18 cellular contexts compared by ENCODE assay signal in genomic region chr6:106178900-106179299, GRCh38.
"Had no signal": no experiment of that assay in that cellular context is flagged by ENCODE, and none has a peak within 500 bp of the region (broad histone marks: within the 10 kb centered on the region; RNA-seq: fewer than 3 reads in every experiment).

No MANE protein-coding gene starts in this region.

- H3K27ac ChIP-seq: body of pancreas, epithelial cell of prostate, gastroesophageal sphincter, left ventricle myocardium inferior, sigmoid colon had no signal

- H3K4me3 ChIP-seq: body of pancreas, gastroesophageal sphincter, left ventricle myocardium inferior, sigmoid colon, transverse colon had no signal

- H3K4me1 ChIP-seq: body of pancreas, gastroesophageal sphincter, left ventricle myocardium inferior, sigmoid colon had no signal

- ATAC-seq: body of pancreas, gastroesophageal sphincter had no signal

- H3K27me3 ChIP-seq: body of pancreas, gastroesophageal sphincter, sigmoid colon, transverse colon had no signal

- H3K9me3 ChIP-seq: body of pancreas, gastroesophageal sphincter, left ventricle myocardium inferior, sigmoid colon, transverse colon had no signal

- DNase-seq: activated B cell treated with CpG ODN at 0.5 μM for 24 hours; activated CD4-positive, alpha-beta T cell treated with anti-CD3 and anti-CD28 coated beads, Interleukin-2, amount 50 U/mL, for 48 hours; activated CD8-positive, alpha-beta memory T cell treated with anti-CD3 and anti-CD28 coated beads, Interleukin-2, amount 50 U/mL, for 48 hours; activated naive CD4-positive, alpha-beta T cell treated with anti-CD3 and anti-CD28 coated beads for 36 hours; body of pancreas; central memory CD4-positive, alpha-beta T cell; cortex of kidney; effector memory CD4-positive, alpha-beta T cell; kidney; left ventricle myocardium inferior; mesendoderm; sigmoid colon; stimulated activated CD4-positive, alpha-beta T cell treated with anti-CD3 and anti-CD28 coated beads, Interleukin-2, amount 100 ng/mL, for 24 hours; stimulated activated naive CD4-positive, alpha-beta T cell; substantia nigra; transverse colon had no signal

- H3K36me3 ChIP-seq: gastroesophageal sphincter, left ventricle myocardium inferior, sigmoid colon, transverse colon had no signal
